Comparison of ENCODE assay signal across 20 cellular contexts in the genomic region with DNA sequence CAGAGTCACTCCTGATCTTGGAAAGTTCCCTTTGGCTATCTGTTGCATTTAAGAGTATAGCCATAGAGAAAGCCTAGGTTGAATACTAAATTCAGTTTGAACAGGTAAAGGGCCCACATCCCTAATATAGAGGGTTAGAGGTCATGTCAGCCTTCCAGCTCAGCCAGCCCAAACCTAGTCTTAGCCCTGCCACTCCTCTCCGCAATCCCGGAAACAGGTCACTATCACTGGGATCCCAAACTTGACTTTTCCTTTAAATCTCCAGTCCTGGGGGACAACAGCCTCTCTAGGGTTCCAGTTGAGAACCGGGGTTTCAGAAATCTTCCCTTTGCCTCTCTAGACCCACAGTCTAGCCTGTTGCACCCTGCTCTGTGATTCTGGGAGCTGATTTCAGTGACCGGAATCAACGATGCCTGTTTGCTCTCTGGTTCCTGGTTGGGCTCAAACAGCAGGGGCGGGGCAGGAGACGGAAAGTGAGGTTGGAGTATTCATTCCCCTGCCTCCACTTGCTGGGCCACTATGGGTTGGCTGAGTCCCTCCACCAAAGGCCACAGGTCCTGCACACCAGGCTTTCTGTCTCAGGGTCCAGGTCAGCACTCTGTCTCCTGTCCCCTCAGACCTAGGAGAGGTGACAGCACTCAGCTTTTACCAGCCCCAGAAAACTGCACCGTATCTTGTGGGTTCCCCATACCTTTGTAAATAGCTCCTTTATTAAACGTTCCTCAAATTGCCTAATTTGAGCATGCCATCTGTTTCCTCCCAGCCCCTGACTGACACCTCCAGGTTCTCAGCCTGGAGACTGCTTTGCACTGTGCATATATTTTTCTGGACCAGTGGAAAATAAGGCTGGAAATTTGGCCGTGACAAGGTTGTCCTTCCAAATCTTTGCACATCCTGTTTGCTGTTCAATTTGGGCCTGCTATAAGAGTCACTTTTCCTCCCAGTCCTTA. TPM values are rescaled to one million over a fixed set of nuclear protein-coding genes. Genes with fewer than 3 reads are reported as not detected.
A peak's percentile ranks its signal among the peaks of the same experiment; 100 is the strongest.
DNase-seq lines count a peak whose midpoint lies in the region; ATAC-seq and TF ChIP-seq lines count a peak whose summit lies in the region.
"Had no signal": no experiment of that assay in that cellular context is flagged by ENCODE, and none has a peak within 500 bp of the region (broad histone marks: within the 10 kb centered on the region; RNA-seq: fewer than 3 reads in every experiment).

No MANE protein-coding gene starts in this region.

- DNase-seq in breast epithelium (ENCODE audit: low spot score in 2 of 2), result peak in 1 of 2 donors; percentile 75
- DNase-seq in MCF 10A (ENCODE audit: unreplicated experiment), result no peak
- no peak for DNase-seq in caudate nucleus (lab: John Stamatoyannopoulos, UW)
- peak in 1 of 2 donors; percentile 42 for DNase-seq in left lung
- DNase-seq in transverse colon, result peak; percentile 57
- DNase-seq in NCI-H510A (lab: John Stamatoyannopoulos, UW), result no peak
- DNase-seq in NCI-H1417 treated with DMSO at 0.1 percent for 48 hours (lab: John Stamatoyannopoulos, UW), result no peak
- DNase-seq: activated CD4-positive, alpha-beta T cell treated with anti-CD3 and anti-CD28 coated beads for 48 hours; activated naive CD4-positive, alpha-beta T cell treated with anti-CD3 and anti-CD28 coated beads, Interleukin-2, amount 50 U/mL, for 16 hours; CD4-positive, CD25-positive, alpha-beta regulatory T cell; mammary epithelial cell; natural killer cell; NCI-H187; NCI-H446; stimulated activated naive B cell treated with anti-CD40 and anti-IgM and Interleukin-4, amounts not matched to agents 10 μg/mL and 1 μg/mL and 100 μg/mL, for 72 hours; T-helper 9 cell had no signal

- no peak overlapping the region for H3K4me3 ChIP-seq in breast epithelium
- no peak overlapping the region for H3K4me3 ChIP-seq in left lung
- no peak overlapping the region for H3K4me3 ChIP-seq in transverse colon
- H3K4me3 ChIP-seq: A549, SJSA1 had no signal

- no peaks in the 10 kb centered on the region for H3K9me3 ChIP-seq in breast epithelium
- no peaks in the 10 kb centered on the region for H3K9me3 ChIP-seq in left lung
- H3K9me3 ChIP-seq in transverse colon, result no peaks in the 10 kb centered on the region
- H3K9me3 ChIP-seq: A549, SJSA1 had no signal

- WGBS in transverse colon (ENCODE audit: low coverage in 1 of 2), 2 donors, result 52 to 100% methylated on average over 1 to 10 of the region's 10 CpGs

- H3K36me3 ChIP-seq in breast epithelium, result no peaks in the 10 kb centered on the region
- no peaks in the 10 kb centered on the region for H3K36me3 ChIP-seq in left lung
- no peaks in the 10 kb centered on the region for H3K36me3 ChIP-seq in transverse colon
- H3K36me3 ChIP-seq: SJSA1 had no signal

- POLR2A ChIA-PET in MCF 10A (lab: Yijun Ruan, JAX), result interaction anchor here (0.7 to 1.0 kb wide), 3 partner anchors 9 to 25 kb away, joined by 3 to 4 read pairs (median 4); a partner anchor contains a TSS

- in situ Hi-C loops in transverse colon (cut with MboI; ENCODE audit: low pct_ligation_motif_present in 1 of 4, low pct_unique_long_range_greater_than_20kb in 1 of 4, low sequenced_read_pairs in 3 of 4), result no loop called here

- CTCF ChIA-PET in MCF 10A (lab: Yijun Ruan, JAX), result interaction anchor here (0.7 kb wide), 1 partner anchor 466 kb away, joined by 3 read pairs; no protein-coding TSS in a partner anchor

- TF ChIP-seq EP300 in transverse colon (IDR thresholded peaks at IDR 0.05; ENCODE audit: low read depth), result no peak

- peaks cover 18% of the 10 kb centered on the region for H3K4me1 Mint-ChIP-seq in MCF 10A (ENCODE audit: insufficient read depth, unreplicated experiment)

- H3K27me3 ChIP-seq in breast epithelium (no peaks in the 10 kb centered on the region), left lung (no peaks in the 10 kb centered on the region), transverse colon (no peaks in the 10 kb centered on the region)
- H3K27me3 ChIP-seq: SJSA1 had no signal

- no peak for TF ChIP-seq POLR2A in breast epithelium (IDR thresholded peaks at IDR 0.05)
- TF ChIP-seq POLR2A in transverse colon (IDR thresholded peaks at IDR 0.05), result no peak

- ATAC-seq in left lung (peak; percentile 34), GM21528 (IDR thresholded peaks at IDR 0.05; ENCODE audit: low FRiP score, unreplicated experiment) (no peak)
- ATAC-seq: A549; esophagus mucosa; natural killer cell; stimulated activated naive B cell treated with anti-CD40 and anti-IgM and Interleukin-4, amounts not matched to agents 10 μg/mL and 1 μg/mL and 100 μg/mL, for 72 hours had no signal

- intact Hi-C loops in breast epithelium (cut with DNase I; ENCODE audit: low total_unique reads) (no loop called here), MCF 10A (cut with micrococcal nuclease) (no loop called here), left lung (cut with DNase I) (no loop called here), transverse colon (cut with DNase I; ENCODE audit: low total_unique reads) (no loop called here)

- H3K9me3 Mint-ChIP-seq in MCF 10A (ENCODE audit: unreplicated experiment), result no peaks in the 10 kb centered on the region
- H3K9me3 Mint-ChIP-seq: CD4-positive, CD25-positive, alpha-beta regulatory T cell; natural killer cell had no signal

- H3K27me3 Mint-ChIP-seq in MCF 10A (ENCODE audit: insufficient read depth, unreplicated experiment), result no peaks in the 10 kb centered on the region

- no peak overlapping the region for H3K4me3 Mint-ChIP-seq in MCF 10A (ENCODE audit: unreplicated experiment)
- H3K4me3 Mint-ChIP-seq: CD4-positive, CD25-positive, alpha-beta regulatory T cell; natural killer cell; stimulated activated naive B cell treated with anti-CD40 and anti-IgM and Interleukin-4, amounts not matched to agents 10 μg/mL and 1 μg/mL and 100 μg/mL, for 72 hours had no signal

- no peak for TF ChIP-seq CTCF in breast epithelium (IDR thresholded peaks at IDR 0.05)
- TF ChIP-seq CTCF in MCF 10A (IDR thresholded peaks at IDR 0.05; ENCODE audit: unreplicated experiment), result no peak
- no peak for TF ChIP-seq CTCF in left lung (IDR thresholded peaks at IDR 0.05)
- TF ChIP-seq CTCF in transverse colon (IDR thresholded peaks at IDR 0.05), result no peak

- H3K4me1 ChIP-seq in breast epithelium, result peaks cover 0 to 8% of the 10 kb centered on the region in 2 donors
- peaks cover 0 to 59% of the 10 kb centered on the region in 2 donors for H3K4me1 ChIP-seq in left lung
- peaks cover 5 to 8% (median 5%) of the 10 kb centered on the region in 4 donors for H3K4me1 ChIP-seq in transverse colon
- H3K4me1 ChIP-seq: A549 had no signal

- no peaks in the 10 kb centered on the region for H3K36me3 Mint-ChIP-seq in MCF 10A (ENCODE audit: insufficient read depth, unreplicated experiment)
- H3K36me3 Mint-ChIP-seq: CD4-positive, CD25-positive, alpha-beta regulatory T cell; natural killer cell; stimulated activated naive B cell treated with anti-CD40 and anti-IgM and Interleukin-4, amounts not matched to agents 10 μg/mL and 1 μg/mL and 100 μg/mL, for 72 hours had no signal

- H3K27ac ChIP-seq in breast epithelium (peak overlapping the region; percentile 77 to 83), caudate nucleus (ENCODE audit: low read depth, low read length) (peak overlapping the region; percentile 98), left lung (peak overlapping the region in 1 of 2 donors; percentile 92), transverse colon (peak overlapping the region in 3 of 4 donors; percentile 8 to 45 (median 19))
- H3K27ac ChIP-seq: SJSA1 had no signal

- no TSS peak for BruUV-seq in MCF 10A (replicated peaks; lab: Mats Ljungman, UMichigan)

- H3K27ac Mint-ChIP-seq in MCF 10A (ENCODE audit: low read depth, unreplicated experiment), result no peak overlapping the region
- H3K27ac Mint-ChIP-seq: natural killer cell; stimulated activated naive B cell treated with anti-CD40 and anti-IgM and Interleukin-4, amounts not matched to agents 10 μg/mL and 1 μg/mL and 100 μg/mL, for 72 hours had no signal

RNA-seq across cellular contexts. Expression of a gene that starts 23.7 kb away (rescaled TPM):
- 10 to 100 TPM; 36.4 to 71.7 (median 49.9) TPM for total RNA-seq in breast epithelium
- 86.7 and 99.0 TPM in 2 replicates for total RNA-seq in MCF 10A (2022)
- total RNA-seq in left lung, result 10 to 100 TPM; 52.5 to 59.6 TPM
- total RNA-seq in transverse colon, result 10 to 100 TPM; 23.6 to 67.7 (median 36.5) TPM
